1 cellular context compared by ENCODE assay signal in the genomic region with DNA sequence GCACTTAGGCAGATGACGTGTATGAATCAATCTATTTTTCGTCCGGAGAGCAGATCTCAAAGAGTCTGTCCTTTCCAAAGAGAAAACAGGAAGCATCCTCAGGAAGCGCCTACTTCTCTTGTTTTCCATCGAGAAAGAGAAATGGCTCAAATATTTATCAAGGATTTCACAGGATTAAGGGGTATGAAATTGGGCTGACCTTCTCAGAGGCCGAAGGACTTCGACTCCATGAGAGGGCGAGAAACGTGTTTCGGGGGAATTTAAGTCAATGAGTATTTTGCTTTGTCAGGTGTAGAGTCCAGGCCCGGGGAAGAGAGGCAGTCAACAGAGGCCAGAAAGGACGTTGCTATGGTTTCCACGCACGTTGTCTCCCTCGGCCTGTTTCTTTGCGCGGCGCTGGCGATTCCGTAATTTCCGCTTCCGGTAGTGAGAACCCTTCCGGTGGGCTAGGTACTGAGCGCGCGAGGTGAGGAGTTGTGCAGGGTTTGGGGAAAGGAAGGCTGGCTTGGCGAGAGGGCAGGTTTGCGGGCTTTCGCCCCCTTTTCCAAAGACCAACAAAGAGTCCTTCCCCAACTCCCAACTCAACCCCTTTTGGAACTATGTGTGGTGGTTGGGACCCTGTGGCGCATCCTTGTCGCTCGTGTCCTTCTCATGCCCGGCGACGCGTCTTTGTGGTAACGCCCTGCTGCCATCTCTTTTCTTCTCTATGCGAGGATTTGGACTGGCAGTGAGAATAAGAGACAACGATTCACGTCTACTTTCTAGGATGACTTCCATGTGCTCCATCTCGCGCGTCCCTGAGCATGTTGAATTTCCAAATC.
A peak's percentile ranks its signal among the peaks of the same experiment; 100 is the strongest.
TF ChIP-seq lines count a peak whose summit lies in the region.

A gene (plus strand): TSS at position 429 of the 821 bp plus-strand sequence. CDS start 506 bp downstream, outside the sequence.

TF ChIP-seq in K562, 482 proteins besides CTCF, POLR2A, EP300 and RAD21 (continued from another document and continues in another):
- no peak for TF ChIP-seq HSF4 (CRISPR knock-in tag; IDR thresholded peaks at IDR 0.05; ENCODE audit: borderline replicate concordance)
- no peak for TF ChIP-seq CBFA2T2 (conservative IDR thresholded peaks at IDR 0.05)
- TF ChIP-seq, protein P1, sequence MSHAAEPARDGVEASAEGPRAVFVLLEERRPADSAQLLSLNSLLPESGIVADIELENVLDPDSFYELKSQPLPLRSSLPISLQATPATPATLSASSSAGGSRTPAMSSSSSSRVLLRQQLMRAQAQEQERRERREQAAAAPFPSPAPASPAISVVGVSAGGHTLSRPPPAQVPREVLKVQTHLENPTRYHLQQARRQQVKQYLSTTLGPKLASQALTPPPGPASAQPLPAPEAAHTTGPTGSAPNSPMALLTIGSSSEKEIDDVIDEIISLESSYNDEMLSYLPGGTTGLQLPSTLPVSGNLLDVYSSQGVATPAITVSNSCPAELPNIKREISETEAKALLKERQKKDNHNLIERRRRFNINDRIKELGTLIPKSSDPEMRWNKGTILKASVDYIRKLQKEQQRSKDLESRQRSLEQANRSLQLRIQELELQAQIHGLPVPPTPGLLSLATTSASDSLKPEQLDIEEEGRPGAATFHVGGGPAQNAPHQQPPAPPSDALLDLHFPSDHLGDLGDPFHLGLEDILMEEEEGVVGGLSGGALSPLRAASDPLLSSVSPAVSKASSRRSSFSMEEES (CRISPR knock-in tag; IDR thresholded peaks at IDR 0.05): no peak
- TF ChIP-seq, protein P2, sequence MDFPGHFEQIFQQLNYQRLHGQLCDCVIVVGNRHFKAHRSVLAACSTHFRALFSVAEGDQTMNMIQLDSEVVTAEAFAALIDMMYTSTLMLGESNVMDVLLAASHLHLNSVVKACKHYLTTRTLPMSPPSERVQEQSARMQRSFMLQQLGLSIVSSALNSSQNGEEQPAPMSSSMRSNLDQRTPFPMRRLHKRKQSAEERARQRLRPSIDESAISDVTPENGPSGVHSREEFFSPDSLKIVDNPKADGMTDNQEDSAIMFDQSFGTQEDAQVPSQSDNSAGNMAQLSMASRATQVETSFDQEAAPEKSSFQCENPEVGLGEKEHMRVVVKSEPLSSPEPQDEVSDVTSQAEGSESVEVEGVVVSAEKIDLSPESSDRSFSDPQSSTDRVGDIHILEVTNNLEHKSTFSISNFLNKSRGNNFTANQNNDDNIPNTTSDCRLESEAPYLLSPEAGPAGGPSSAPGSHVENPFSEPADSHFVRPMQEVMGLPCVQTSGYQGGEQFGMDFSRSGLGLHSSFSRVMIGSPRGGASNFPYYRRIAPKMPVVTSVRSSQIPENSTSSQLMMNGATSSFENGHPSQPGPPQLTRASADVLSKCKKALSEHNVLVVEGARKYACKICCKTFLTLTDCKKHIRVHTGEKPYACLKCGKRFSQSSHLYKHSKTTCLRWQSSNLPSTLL (IDR thresholded peaks at IDR 0.05): no peak
- TF ChIP-seq, protein P3, sequence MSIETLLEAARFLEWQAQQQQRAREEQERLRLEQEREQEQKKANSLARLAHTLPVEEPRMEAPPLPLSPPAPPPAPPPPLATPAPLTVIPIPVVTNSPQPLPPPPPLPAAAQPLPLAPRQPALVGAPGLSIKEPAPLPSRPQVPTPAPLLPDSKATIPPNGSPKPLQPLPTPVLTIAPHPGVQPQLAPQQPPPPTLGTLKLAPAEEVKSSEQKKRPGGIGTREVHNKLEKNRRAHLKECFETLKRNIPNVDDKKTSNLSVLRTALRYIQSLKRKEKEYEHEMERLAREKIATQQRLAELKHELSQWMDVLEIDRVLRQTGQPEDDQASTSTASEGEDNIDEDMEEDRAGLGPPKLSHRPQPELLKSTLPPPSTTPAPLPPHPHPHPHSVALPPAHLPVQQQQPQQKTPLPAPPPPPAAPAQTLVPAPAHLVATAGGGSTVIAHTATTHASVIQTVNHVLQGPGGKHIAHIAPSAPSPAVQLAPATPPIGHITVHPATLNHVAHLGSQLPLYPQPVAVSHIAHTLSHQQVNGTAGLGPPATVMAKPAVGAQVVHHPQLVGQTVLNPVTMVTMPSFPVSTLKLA (conservative IDR thresholded peaks at IDR 0.05): peak; percentile 97 to 99
- TF ChIP-seq, protein P4, sequence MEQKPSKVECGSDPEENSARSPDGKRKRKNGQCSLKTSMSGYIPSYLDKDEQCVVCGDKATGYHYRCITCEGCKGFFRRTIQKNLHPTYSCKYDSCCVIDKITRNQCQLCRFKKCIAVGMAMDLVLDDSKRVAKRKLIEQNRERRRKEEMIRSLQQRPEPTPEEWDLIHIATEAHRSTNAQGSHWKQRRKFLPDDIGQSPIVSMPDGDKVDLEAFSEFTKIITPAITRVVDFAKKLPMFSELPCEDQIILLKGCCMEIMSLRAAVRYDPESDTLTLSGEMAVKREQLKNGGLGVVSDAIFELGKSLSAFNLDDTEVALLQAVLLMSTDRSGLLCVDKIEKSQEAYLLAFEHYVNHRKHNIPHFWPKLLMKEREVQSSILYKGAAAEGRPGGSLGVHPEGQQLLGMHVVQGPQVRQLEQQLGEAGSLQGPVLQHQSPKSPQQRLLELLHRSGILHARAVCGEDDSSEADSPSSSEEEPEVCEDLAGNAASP (IDR thresholded peaks at IDR 0.05): no peak
- no peak for TF ChIP-seq ZNF696 (CRISPR knock-in tag; conservative IDR thresholded peaks at IDR 0.05)
- TF ChIP-seq, protein P5, sequence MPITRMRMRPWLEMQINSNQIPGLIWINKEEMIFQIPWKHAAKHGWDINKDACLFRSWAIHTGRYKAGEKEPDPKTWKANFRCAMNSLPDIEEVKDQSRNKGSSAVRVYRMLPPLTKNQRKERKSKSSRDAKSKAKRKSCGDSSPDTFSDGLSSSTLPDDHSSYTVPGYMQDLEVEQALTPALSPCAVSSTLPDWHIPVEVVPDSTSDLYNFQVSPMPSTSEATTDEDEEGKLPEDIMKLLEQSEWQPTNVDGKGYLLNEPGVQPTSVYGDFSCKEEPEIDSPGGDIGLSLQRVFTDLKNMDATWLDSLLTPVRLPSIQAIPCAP (CRISPR knock-in tag; IDR thresholded peaks at IDR 0.05; ENCODE audit: borderline replicate concordance): no peak
- TF ChIP-seq ASH1L (IDR thresholded peaks at IDR 0.05; ENCODE audit: borderline replicate concordance, low read depth, partially characterized antibody): no peak
- peak; percentile 73 to 90; a peak in 3 of 4 replicates for TF ChIP-seq SIN3A (IDR thresholded peaks at IDR 0.05; ENCODE audit: borderline replicate concordance in 2 of 2, control insufficient read depth in 1 of 2, low read depth in 2 of 2, low read length in 2 of 2)
- TF ChIP-seq KAT8 (IDR thresholded peaks at IDR 0.05; ENCODE audit: low read depth): no peak
- TF ChIP-seq TCFL5 (CRISPR knock-in tag; conservative IDR thresholded peaks at IDR 0.05): no peak
- no peak for TF ChIP-seq BRCA1 (IDR thresholded peaks at IDR 0.05)
- no peak for TF ChIP-seq BRCA1 (CRISPR knock-in tag; IDR thresholded peaks at IDR 0.05)
- TF ChIP-seq, protein P6, sequence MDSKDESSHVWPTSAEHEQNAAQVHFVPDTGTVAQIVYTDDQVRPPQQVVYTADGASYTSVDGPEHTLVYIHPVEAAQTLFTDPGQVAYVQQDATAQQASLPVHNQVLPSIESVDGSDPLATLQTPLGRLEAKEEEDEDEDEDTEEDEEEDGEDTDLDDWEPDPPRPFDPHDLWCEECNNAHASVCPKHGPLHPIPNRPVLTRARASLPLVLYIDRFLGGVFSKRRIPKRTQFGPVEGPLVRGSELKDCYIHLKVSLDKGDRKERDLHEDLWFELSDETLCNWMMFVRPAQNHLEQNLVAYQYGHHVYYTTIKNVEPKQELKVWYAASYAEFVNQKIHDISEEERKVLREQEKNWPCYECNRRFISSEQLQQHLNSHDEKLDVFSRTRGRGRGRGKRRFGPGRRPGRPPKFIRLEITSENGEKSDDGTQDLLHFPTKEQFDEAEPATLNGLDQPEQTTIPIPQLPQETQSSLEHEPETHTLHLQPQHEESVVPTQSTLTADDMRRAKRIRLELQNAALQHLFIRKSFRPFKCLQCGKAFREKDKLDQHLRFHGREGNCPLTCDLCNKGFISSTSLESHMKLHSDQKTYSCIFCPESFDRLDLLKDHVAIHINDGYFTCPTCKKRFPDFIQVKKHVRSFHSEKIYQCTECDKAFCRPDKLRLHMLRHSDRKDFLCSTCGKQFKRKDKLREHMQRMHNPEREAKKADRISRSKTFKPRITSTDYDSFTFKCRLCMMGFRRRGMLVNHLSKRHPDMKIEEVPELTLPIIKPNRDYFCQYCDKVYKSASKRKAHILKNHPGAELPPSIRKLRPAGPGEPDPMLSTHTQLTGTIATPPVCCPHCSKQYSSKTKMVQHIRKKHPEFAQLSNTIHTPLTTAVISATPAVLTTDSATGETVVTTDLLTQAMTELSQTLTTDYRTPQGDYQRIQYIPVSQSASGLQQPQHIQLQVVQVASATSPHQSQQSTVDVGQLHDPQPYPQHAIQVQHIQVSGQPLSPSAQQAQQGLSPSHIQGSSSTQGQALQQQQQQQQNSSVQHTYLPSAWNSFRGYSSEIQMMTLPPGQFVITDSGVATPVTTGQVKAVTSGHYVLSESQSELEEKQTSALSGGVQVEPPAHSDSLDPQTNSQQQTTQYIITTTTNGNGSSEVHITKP (IDR thresholded peaks at IDR 0.05; ENCODE audit: partially characterized antibody): peak; percentile 55
- TF ChIP-seq ZNF431 (CRISPR knock-in tag; IDR thresholded peaks at IDR 0.05): no peak
- no peak; the same call in 1 of the 2 replicates for TF ChIP-seq JUN (IDR thresholded peaks at IDR 0.05; ENCODE audit: borderline replicate concordance, low read depth, low read length)
- TF ChIP-seq JUN (CRISPR knock-in tag; IDR thresholded peaks at IDR 0.05; ENCODE audit: borderline replicate concordance): peak; percentile 71; the same call in 1 of the 2 replicates
- no peak for TF ChIP-seq ZNF707 (CRISPR knock-in tag; conservative IDR thresholded peaks at IDR 0.05)
- TF ChIP-seq FOXK1 (CRISPR knock-in tag; IDR thresholded peaks at IDR 0.05; ENCODE audit: borderline replicate concordance): no peak
- TF ChIP-seq, protein P7, sequence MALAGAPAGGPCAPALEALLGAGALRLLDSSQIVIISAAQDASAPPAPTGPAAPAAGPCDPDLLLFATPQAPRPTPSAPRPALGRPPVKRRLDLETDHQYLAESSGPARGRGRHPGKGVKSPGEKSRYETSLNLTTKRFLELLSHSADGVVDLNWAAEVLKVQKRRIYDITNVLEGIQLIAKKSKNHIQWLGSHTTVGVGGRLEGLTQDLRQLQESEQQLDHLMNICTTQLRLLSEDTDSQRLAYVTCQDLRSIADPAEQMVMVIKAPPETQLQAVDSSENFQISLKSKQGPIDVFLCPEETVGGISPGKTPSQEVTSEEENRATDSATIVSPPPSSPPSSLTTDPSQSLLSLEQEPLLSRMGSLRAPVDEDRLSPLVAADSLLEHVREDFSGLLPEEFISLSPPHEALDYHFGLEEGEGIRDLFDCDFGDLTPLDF (CRISPR knock-in tag; IDR thresholded peaks at IDR 0.05): no peak
- peak; percentile 94 for TF ChIP-seq POLR2AphosphoS5 (IDR thresholded peaks at IDR 0.05; ENCODE audit: control insufficient read depth, insufficient read depth, low read depth, low read length)
- TF ChIP-seq ZNF175 (CRISPR knock-in tag; IDR thresholded peaks at IDR 0.05; ENCODE audit: low read depth): no peak
- TF ChIP-seq DDX20 (tag; IDR thresholded peaks at IDR 0.05; ENCODE audit: low read depth): no peak
- TF ChIP-seq, protein P8, sequence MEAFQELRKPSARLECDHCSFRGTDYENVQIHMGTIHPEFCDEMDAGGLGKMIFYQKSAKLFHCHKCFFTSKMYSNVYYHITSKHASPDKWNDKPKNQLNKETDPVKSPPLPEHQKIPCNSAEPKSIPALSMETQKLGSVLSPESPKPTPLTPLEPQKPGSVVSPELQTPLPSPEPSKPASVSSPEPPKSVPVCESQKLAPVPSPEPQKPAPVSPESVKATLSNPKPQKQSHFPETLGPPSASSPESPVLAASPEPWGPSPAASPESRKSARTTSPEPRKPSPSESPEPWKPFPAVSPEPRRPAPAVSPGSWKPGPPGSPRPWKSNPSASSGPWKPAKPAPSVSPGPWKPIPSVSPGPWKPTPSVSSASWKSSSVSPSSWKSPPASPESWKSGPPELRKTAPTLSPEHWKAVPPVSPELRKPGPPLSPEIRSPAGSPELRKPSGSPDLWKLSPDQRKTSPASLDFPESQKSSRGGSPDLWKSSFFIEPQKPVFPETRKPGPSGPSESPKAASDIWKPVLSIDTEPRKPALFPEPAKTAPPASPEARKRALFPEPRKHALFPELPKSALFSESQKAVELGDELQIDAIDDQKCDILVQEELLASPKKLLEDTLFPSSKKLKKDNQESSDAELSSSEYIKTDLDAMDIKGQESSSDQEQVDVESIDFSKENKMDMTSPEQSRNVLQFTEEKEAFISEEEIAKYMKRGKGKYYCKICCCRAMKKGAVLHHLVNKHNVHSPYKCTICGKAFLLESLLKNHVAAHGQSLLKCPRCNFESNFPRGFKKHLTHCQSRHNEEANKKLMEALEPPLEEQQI (IDR thresholded peaks at IDR 0.05): no peak
- no peak for TF ChIP-seq EZH2 (IDR thresholded peaks at IDR 0.05; ENCODE audit: borderline replicate concordance, low read depth, low read length)
- TF ChIP-seq RBM14 (IDR thresholded peaks at IDR 0.05; ENCODE audit: borderline replicate concordance, insufficient read depth, low read depth, low read length): no peak
- TF ChIP-seq, protein P9, sequence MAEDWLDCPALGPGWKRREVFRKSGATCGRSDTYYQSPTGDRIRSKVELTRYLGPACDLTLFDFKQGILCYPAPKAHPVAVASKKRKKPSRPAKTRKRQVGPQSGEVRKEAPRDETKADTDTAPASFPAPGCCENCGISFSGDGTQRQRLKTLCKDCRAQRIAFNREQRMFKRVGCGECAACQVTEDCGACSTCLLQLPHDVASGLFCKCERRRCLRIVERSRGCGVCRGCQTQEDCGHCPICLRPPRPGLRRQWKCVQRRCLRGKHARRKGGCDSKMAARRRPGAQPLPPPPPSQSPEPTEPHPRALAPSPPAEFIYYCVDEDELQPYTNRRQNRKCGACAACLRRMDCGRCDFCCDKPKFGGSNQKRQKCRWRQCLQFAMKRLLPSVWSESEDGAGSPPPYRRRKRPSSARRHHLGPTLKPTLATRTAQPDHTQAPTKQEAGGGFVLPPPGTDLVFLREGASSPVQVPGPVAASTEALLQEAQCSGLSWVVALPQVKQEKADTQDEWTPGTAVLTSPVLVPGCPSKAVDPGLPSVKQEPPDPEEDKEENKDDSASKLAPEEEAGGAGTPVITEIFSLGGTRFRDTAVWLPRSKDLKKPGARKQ (CRISPR knock-in tag; IDR thresholded peaks at IDR 0.05): no peak
- no peak for TF ChIP-seq TSC22D4 (tag; IDR thresholded peaks at IDR 0.05)
- peak in 1 of 2 experiments; percentile 49; a peak in 1 of 4 replicates for TF ChIP-seq MAZ (CRISPR knock-in tag; conservative IDR thresholded peaks at IDR 0.05 in 1 of 2, IDR thresholded peaks at IDR 0.05 in 1 of 2)
- peak; percentile 37; the same call in 1 of the 2 replicates for TF ChIP-seq TOE1 (IDR thresholded peaks at IDR 0.05; ENCODE audit: borderline replicate concordance)
- TF ChIP-seq TOE1 (CRISPR knock-in tag; IDR thresholded peaks at IDR 0.05; ENCODE audit: borderline replicate concordance, low read depth): no peak
- no peak for TF ChIP-seq ZNF184 (CRISPR knock-in tag; IDR thresholded peaks at IDR 0.05)
- TF ChIP-seq CC2D1A (IDR thresholded peaks at IDR 0.05): peak; percentile 17; the same call in 1 of the 2 replicates
- no peak for TF ChIP-seq ZKSCAN3 (CRISPR knock-in tag; IDR thresholded peaks at IDR 0.05)
- peak; percentile 52; the same call in 1 of the 2 replicates for TF ChIP-seq NFE2 (IDR thresholded peaks at IDR 0.05; ENCODE audit: low read depth)
- TF ChIP-seq CTBP1 (IDR thresholded peaks at IDR 0.05; ENCODE audit: borderline replicate concordance): no peak
- TF ChIP-seq CBFA2T3 (IDR thresholded peaks at IDR 0.05): no peak
- no peak for TF ChIP-seq SRSF9 (IDR thresholded peaks at IDR 0.05; ENCODE audit: borderline replicate concordance, low read depth, low read length)
- TF ChIP-seq CBX5 (IDR thresholded peaks at IDR 0.05; ENCODE audit: borderline replicate concordance, low read depth): no peak
- TF ChIP-seq TAL1 (IDR thresholded peaks at IDR 0.05): no peak
- no peak for TF ChIP-seq U2AF1 (optimal IDR thresholded peaks at IDR 0.05; ENCODE audit: low read depth, low read length)
- TF ChIP-seq ZBTB17 (CRISPR knock-in tag; IDR thresholded peaks at IDR 0.05): 0 out of 2 replicates have a peak, but pooled peaks have one; percentile 21
